20 cellular contexts compared by ENCODE assay signal in genomic region chr11:86383314-86383713, GRCh38. TPM values are rescaled to one million over a fixed set of nuclear protein-coding genes. Genes with fewer than 3 reads are reported as not detected.
DNase-seq lines count a peak whose midpoint lies in the region; ATAC-seq and TF ChIP-seq lines count a peak whose summit lies in the region.
"Had no signal": no experiment of that assay in that cellular context is flagged by ENCODE, and none has a peak within 500 bp of the region (broad histone marks: within the 10 kb centered on the region; RNA-seq: fewer than 3 reads in every experiment).

No MANE protein-coding gene starts in this region.

- no peak overlapping the region for H3K4me3 ChIP-seq in naive thymus-derived CD4-positive, alpha-beta T cell (ENCODE audit: low read length)
- H3K4me3 ChIP-seq: BLaER1 treated with 17β-estradiol and CSF1 and Interleukin-3, amounts not matched to agents 10 nM and 100 nM; GM23338 had no signal

- no peak for TF ChIP-seq RAD21 in Ishikawa (IDR thresholded peaks at IDR 0.05; ENCODE audit: low read depth)

- DNase-seq in fibroblast of peridontal ligament (ENCODE audit: extremely low read depth) (peak; percentile 30), AG20443 (ENCODE audit: low spot score) (no peak)
- DNase-seq in naive thymus-derived CD4-positive, alpha-beta T cell, result no peak
- DNase-seq: AML-193; BE2C; CD4-positive, alpha-beta T cell; CD8-positive, alpha-beta memory T cell; DMS 273 treated with DMSO at 0.1 percent for 48 hours; DMS79; GF-D8; H9 had no signal

- no peak for TF ChIP-seq EP300 in Ishikawa (IDR thresholded peaks at IDR 0.05; ENCODE audit: borderline replicate concordance)

- H3K27ac Mint-ChIP-seq in naive thymus-derived CD4-positive, alpha-beta T cell, result no peak overlapping the region
- H3K27ac Mint-ChIP-seq: CD14-positive monocyte; CD4-positive, alpha-beta T cell; CD8-positive, alpha-beta memory T cell; GM23338; H9 had no signal

- no peaks in the 10 kb centered on the region for H3K27me3 ChIP-seq in naive thymus-derived CD4-positive, alpha-beta T cell (ENCODE audit: control insufficient read depth in 2 of 2, insufficient read depth in 2 of 2, low read length in 2 of 2)
- H3K27me3 ChIP-seq: BE2C; BLaER1 treated with 17β-estradiol and CSF1 and Interleukin-3, amounts not matched to agents 10 nM and 100 nM had no signal

- POLR2A ChIA-PET in naive thymus-derived CD4-positive, alpha-beta T cell (lab: Charles Lee), result no interaction called here

- H3K9me3 Mint-ChIP-seq in naive thymus-derived CD4-positive, alpha-beta T cell, result peaks cover 0 to 2% (median 0%) of the 10 kb centered on the region in 11 donors
- H3K9me3 Mint-ChIP-seq: CD4-positive, alpha-beta T cell; CD8-positive, alpha-beta memory T cell; GM23338; H9 had no signal

- intact Hi-C loops in naive thymus-derived CD4-positive, alpha-beta T cell (cut with micrococcal nuclease), result no loop called here

- no peaks in the 10 kb centered on the region for H3K36me3 ChIP-seq in naive thymus-derived CD4-positive, alpha-beta T cell (ENCODE audit: control insufficient read depth in 2 of 3, insufficient read depth in 3 of 3, low read length in 3 of 3)
- H3K36me3 ChIP-seq: BE2C; BLaER1 treated with 17β-estradiol and CSF1 and Interleukin-3, amounts not matched to agents 10 nM and 100 nM had no signal

- no peaks in the 10 kb centered on the region for H3K9me3 ChIP-seq in naive thymus-derived CD4-positive, alpha-beta T cell (ENCODE audit: control insufficient read depth in 2 of 3, low read length in 3 of 3)
- H3K9me3 ChIP-seq: BE2C had no signal

- no peak overlapping the region for H3K27ac ChIP-seq in naive thymus-derived CD4-positive, alpha-beta T cell (ENCODE audit: low read depth, low read length)
- H3K27ac ChIP-seq: BLaER1 treated with 17β-estradiol and CSF1 and Interleukin-3, amounts not matched to agents 10 nM and 100 nM had no signal

- ATAC-seq in SK-N-SH treated with all-trans-retinoic acid at 6 μM for 48 hours (peak; percentile 86), HG03439 (IDR thresholded peaks at IDR 0.05; ENCODE audit: unreplicated experiment) (no peak)
- no peak for ATAC-seq in naive thymus-derived CD4-positive, alpha-beta T cell
- ATAC-seq: GM23338, HCT116 had no signal

- no peak overlapping the region for H3K4me3 Mint-ChIP-seq in naive thymus-derived CD4-positive, alpha-beta T cell
- H3K4me3 Mint-ChIP-seq: CD14-positive monocyte; CD4-positive, alpha-beta T cell; CD8-positive, alpha-beta memory T cell; GM23338; H9 had no signal

- H3K27me3 Mint-ChIP-seq in naive thymus-derived CD4-positive, alpha-beta T cell, result no peaks in the 10 kb centered on the region
- H3K27me3 Mint-ChIP-seq: CD4-positive, alpha-beta T cell; CD8-positive, alpha-beta memory T cell had no signal

- no peaks in the 10 kb centered on the region for H3K36me3 Mint-ChIP-seq in naive thymus-derived CD4-positive, alpha-beta T cell
- H3K36me3 Mint-ChIP-seq: CD14-positive monocyte; CD8-positive, alpha-beta memory T cell had no signal

- H3K4me1 Mint-ChIP-seq in naive thymus-derived CD4-positive, alpha-beta T cell, result no peaks in the 10 kb centered on the region
- H3K4me1 Mint-ChIP-seq: CD14-positive monocyte; CD8-positive, alpha-beta memory T cell had no signal

- CTCF ChIA-PET in naive thymus-derived CD4-positive, alpha-beta T cell (lab: Charles Lee), result no interaction called here

- no peaks in the 10 kb centered on the region for H3K4me1 ChIP-seq in naive thymus-derived CD4-positive, alpha-beta T cell (ENCODE audit: control insufficient read depth in 2 of 2, insufficient read depth in 2 of 2, low read length in 2 of 2)
- H3K4me1 ChIP-seq: BE2C; BLaER1 treated with 17β-estradiol and CSF1 and Interleukin-3, amounts not matched to agents 10 nM and 100 nM had no signal

TF ChIP-seq in Ishikawa, 13 proteins besides CTCF, POLR2A, EP300 and RAD21:
- peak; percentile 86 for TF ChIP-seq TEAD4 (IDR thresholded peaks at IDR 0.05)
- TF ChIP-seq NFIC (IDR thresholded peaks at IDR 0.05), result peak; percentile 32; the same call in 1 of the 2 replicates
- TF ChIP-seq CEBPB (IDR thresholded peaks at IDR 0.05), result no peak

TF ChIP-seq in SK-N-SH treated with all-trans-retinoic acid at 6 μM for 48 hours, 23 proteins besides CTCF, POLR2A, EP300 and RAD21:
- TF ChIP-seq TOX (CRISPR knock-in tag; IDR thresholded peaks at IDR 0.05; ENCODE audit: borderline replicate concordance) (no peak), ZNF70 (CRISPR knock-in tag; IDR thresholded peaks at IDR 0.05) (no peak), PPARA (CRISPR knock-in tag; IDR thresholded peaks at IDR 0.05; ENCODE audit: borderline replicate concordance) (no peak), ZNF565 (CRISPR knock-in tag; conservative IDR thresholded peaks at IDR 0.05; ENCODE audit: low read depth) (no peak), CREB5 (CRISPR knock-in tag; IDR thresholded peaks at IDR 0.05; ENCODE audit: low read depth) (no peak), ZFP30 (CRISPR knock-in tag; IDR thresholded peaks at IDR 0.05) (no peak), TCF4 (CRISPR knock-in tag; IDR thresholded peaks at IDR 0.05; ENCODE audit: borderline replicate concordance) (no peak), ZC3H10 (CRISPR knock-in tag; IDR thresholded peaks at IDR 0.05) (no peak), OSR1 (CRISPR knock-in tag; IDR thresholded peaks at IDR 0.05) (no peak), ZFP3 (CRISPR knock-in tag; IDR thresholded peaks at IDR 0.05) (no peak), BACH2 (CRISPR knock-in tag; IDR thresholded peaks at IDR 0.05; ENCODE audit: borderline replicate concordance) (no peak), ARNTL (CRISPR knock-in tag; IDR thresholded peaks at IDR 0.05; ENCODE audit: borderline replicate concordance, low read depth) (no peak), ZNF8 (CRISPR knock-in tag; IDR thresholded peaks at IDR 0.05) (no peak), CSRNP3 (CRISPR knock-in tag; IDR thresholded peaks at IDR 0.05) (no peak), PATZ1 (CRISPR knock-in tag; IDR thresholded peaks at IDR 0.05; ENCODE audit: borderline replicate concordance) (no peak), CSDC2 (CRISPR knock-in tag; IDR thresholded peaks at IDR 0.05) (no peak)

RNA-seq across cellular contexts. Expression of gene CCDC81, which starts 8.6 kb away (rescaled TPM):
- total RNA-seq in naive thymus-derived CD4-positive, alpha-beta T cell, result 1 to 10 TPM in 1 of 5 experiments, under 1 TPM in 4; 0.65 to 1.2 (median 0.86) TPM
- under 1 TPM in 1 of 2 donors, not detected in 1; 0.12 TPM for polyA plus RNA-seq in naive thymus-derived CD4-positive, alpha-beta T cell
- total RNA-seq: A172, H4 had no signal
